ENCODE assay signal across 12 cellular contexts in genomic region chr2:39411186-39411944, GRCh38. TPM values are rescaled to one million over a fixed set of nuclear protein-coding genes. Genes with fewer than 3 reads are reported as not detected.
A peak's percentile ranks its signal among the peaks of the same experiment; 100 is the strongest.
DNase-seq lines count a peak whose midpoint lies in the region; ATAC-seq and TF ChIP-seq lines count a peak whose summit lies in the region.
"Had no signal": no experiment of that assay in that cellular context is flagged by ENCODE, and none has a peak within 500 bp of the region (broad histone marks: within the 10 kb centered on the region; RNA-seq: fewer than 3 reads in every experiment).

No MANE protein-coding gene starts in this region.

- no peak overlapping the region for H3K4me3 Mint-ChIP-seq in nephron
- no peak overlapping the region for H3K4me3 Mint-ChIP-seq in glutamatergic neuron (ENCODE audit: unreplicated experiment)

- TF ChIP-seq CTCF in brain microvascular endothelial cell (IDR thresholded peaks at IDR 0.05; ENCODE audit: low read depth, low read length, missing control alignments), result no peak
- no peak for TF ChIP-seq CTCF in nephron (IDR thresholded peaks at IDR 0.05; ENCODE audit: unreplicated experiment in 3 of 3)
- no peak for TF ChIP-seq CTCF in glutamatergic neuron (IDR thresholded peaks at IDR 0.05; ENCODE audit: partially characterized antibody, unreplicated experiment)

- H3K4me3 ChIP-seq in brain microvascular endothelial cell (ENCODE audit: low read depth, low read length), result peak overlapping the region; percentile 7
- H3K4me3 ChIP-seq: heart left ventricle, right atrium auricular region had no signal

- H3K36me3 Mint-ChIP-seq in nephron (ENCODE audit: low read depth) (no peaks in the 10 kb centered on the region), glutamatergic neuron (ENCODE audit: unreplicated experiment) (no peaks in the 10 kb centered on the region)

- no peaks in the 10 kb centered on the region for H3K27me3 ChIP-seq in brain microvascular endothelial cell (replicated peaks)
- H3K27me3 ChIP-seq: heart left ventricle, right atrium auricular region had no signal

- peak overlapping the region; percentile 88 for H3K27ac ChIP-seq in brain microvascular endothelial cell

- DNase-seq in Caki2 (ENCODE audit: low read depth) (peak; percentile 81), HS-27A (ENCODE audit: low read depth) (peak; percentile 80), brain microvascular endothelial cell (peak; percentile 81), SKM-1 treated with dmso at 0.1 percent for 144 hours (lab: John Stamatoyannopoulos, UW; ENCODE audit: unreplicated experiment) (no peak), glutamatergic neuron (no peak), HUDEP-2 (lab: John Stamatoyannopoulos, UW; ENCODE audit: unreplicated experiment in 76 of 76) (no peak)
- DNase-seq: activated naive CD4-positive, alpha-beta T cell; heart left ventricle; SIG-M5 had no signal

- H3K27ac Mint-ChIP-seq in nephron, result peak overlapping the region; percentile 10 to 80 (median 59)
- no peak overlapping the region for H3K27ac Mint-ChIP-seq in glutamatergic neuron (ENCODE audit: unreplicated experiment)

- H3K36me3 ChIP-seq in brain microvascular endothelial cell (replicated peaks), result no peaks in the 10 kb centered on the region
- H3K36me3 ChIP-seq: heart left ventricle, right atrium auricular region had no signal

- ATAC-seq in HG02642 (IDR thresholded peaks at IDR 0.05; ENCODE audit: poor library complexity, unreplicated experiment), result no peak

- H3K9me3 Mint-ChIP-seq in nephron (no peaks in the 10 kb centered on the region), glutamatergic neuron (ENCODE audit: unreplicated experiment) (no peaks in the 10 kb centered on the region)

- in situ Hi-C loops in Caki2 (cut with HindIII; ENCODE audit: low pct_unique_long_range_greater_than_20kb, low sequenced_read_pairs), result no loop called here
- in situ Hi-C loops in brain microvascular endothelial cell (cut with HindIII; ENCODE audit: low pct_ligation_motif_present, low sequenced_read_pairs), result no loop called here

- peaks cover 59% of the 10 kb centered on the region for H3K4me1 Mint-ChIP-seq in nephron
- peaks cover 16% of the 10 kb centered on the region for H3K4me1 Mint-ChIP-seq in glutamatergic neuron (ENCODE audit: low read depth, unreplicated experiment)

- H3K27me3 Mint-ChIP-seq in nephron (ENCODE audit: low read depth) (no peaks in the 10 kb centered on the region), glutamatergic neuron (ENCODE audit: unreplicated experiment) (no peaks in the 10 kb centered on the region)

RNA-seq across cellular contexts. Expression of gene MAP4K3, which starts 25.7 kb away (rescaled TPM):
- 16.7 and 54.2 TPM in 2 replicates for total RNA-seq in Caki2 (2014; rRNA removed; shearing (Covaris generic); ENCODE audit: low replicate concordance)
- 48.1 TPM for total RNA-seq in glutamatergic neuron (ENCODE audit: unreplicated experiment)

Comparison
In these comparisons a context has a peak if more than half of its experiments do, and no peak if none do; other contexts are left out.
1. DNase-seq: peak in Caki2 (single experiment), HS-27A (single experiment) and brain microvascular endothelial cell (single experiment); none in SKM-1 treated with dmso at 0.1 percent for 144 hours (single experiment), glutamatergic neuron (single experiment) and HUDEP-2 (0 of 76).